In genomic region chr20:48377940-48378339, GRCh38 we compare ENCODE assay signal across 19 cellular contexts.
"Had no signal": no experiment of that assay in that cellular context is flagged by ENCODE, and none has a peak within 500 bp of the region (broad histone marks: within the 10 kb centered on the region; RNA-seq: fewer than 3 reads in every experiment).

No MANE protein-coding gene starts in this region.

- DNase-seq: KBM-7, MV-4-11, NCI-H1048, NCI-H1105, NCI-H1417, NCI-H1436 treated with DMSO at 0.1 percent for 48 hours, NCI-H1694, NCI-H187 treated with DMSO at 0.1 percent for 48 hours, NCI-H2029 treated with DMSO at 0.1 percent for 48 hours, NCI-H2171 treated with DMSO at 0.1 percent for 48 hours, NCI-H345, NCI-H446 treated with DMSO at 0.1 percent for 48 hours, NCI-H510A treated with DMSO at 0.1 percent for 48 hours, NCI-H82, Right ventricle myocardium superior, RPMI8226, SIG-M5 had no signal

- H3K4me1 ChIP-seq: SJSA1 had no signal

- H3K9me3 ChIP-seq: SJSA1 had no signal

- H3K4me3 ChIP-seq: SJSA1, SK-N-MC had no signal

- H3K27ac ChIP-seq: SJSA1, SK-N-MC had no signal

- H3K36me3 ChIP-seq: SJSA1 had no signal
